In genomic region chr7:156217803-156218202, GRCh38 we compare ENCODE assay signal across 36 cellular contexts.
"Had no signal": no experiment of that assay in that cellular context is flagged by ENCODE, and none has a peak within 500 bp of the region (broad histone marks: within the 10 kb centered on the region; RNA-seq: fewer than 3 reads in every experiment).

No MANE protein-coding gene starts in this region.

- H3K4me3 ChIP-seq: MG63 had no signal

- DNase-seq: Kasumi-1, MG63, MM.1S, MV-4-11, NCI-H1048, NCI-H1092, NCI-H1092 treated with DMSO at 0.1 percent for 48 hours, NCI-H1105, NCI-H1105 treated with DMSO at 0.1 percent for 48 hours, NCI-H1417, NCI-H1417 treated with DMSO at 0.1 percent for 48 hours, NCI-H1436, NCI-H1436 treated with DMSO at 0.1 percent for 48 hours, NCI-H146, NCI-H1694, NCI-H1694 treated with DMSO at 0.1 percent for 48 hours, NCI-H187, NCI-H187 treated with DMSO at 0.1 percent for 48 hours, NCI-H1930, NCI-H2029, NCI-H2029 treated with DMSO at 0.1 percent for 48 hours, NCI-H2081, NCI-H2081 treated with DMSO at 0.1 percent for 48 hours, NCI-H2107, NCI-H2171, NCI-H2171 treated with DMSO at 0.1 percent for 48 hours, NCI-H2227 treated with DMSO at 0.1 percent for 48 hours, NCI-H226, NCI-H345, NCI-H446, NCI-H446 treated with DMSO at 0.1 percent for 48 hours, NCI-H510A, NCI-H510A treated with DMSO at 0.1 percent for 48 hours, NCI-H524, NCI-H524 treated with DMSO at 0.1 percent for 48 hours, NCI-H526 had no signal

- H3K27me3 ChIP-seq: MG63 had no signal

- H3K36me3 ChIP-seq: MG63 had no signal

- H3K9me3 ChIP-seq: MG63 had no signal
